ENCODE assay signal across 26 cellular contexts in genomic region chr2:66919286-66919685, GRCh38.
"Had no signal": no experiment of that assay in that cellular context is flagged by ENCODE, and none has a peak within 500 bp of the region (broad histone marks: within the 10 kb centered on the region; RNA-seq: fewer than 3 reads in every experiment).

No MANE protein-coding gene starts in this region.

- H3K4me3 ChIP-seq: adrenal gland, breast epithelium, MG63, PC-9 had no signal

- H3K27ac Mint-ChIP-seq: activated CD4-positive, alpha-beta memory T cell treated with anti-CD3 and anti-CD28 coated beads, Interleukin-2, amount 10 ng/mL, durations not matched to agents 7 days and 5 days; activated CD4-positive, alpha-beta T cell treated with anti-CD3 and anti-CD28 coated beads for 36 hours; activated naive CD8-positive, alpha-beta T cell treated with anti-CD3 and anti-CD28 coated beads, Interleukin-2, amount 10 ng/mL, durations not matched to agents 7 days and 5 days; activated T-cell treated with anti-CD3 and anti-CD28 coated beads, Interleukin-2, amount 50 U/mL, for 72 hours; activated T-helper 2 cell treated with anti-CD3 and anti-CD28 coated beads, Interferon-gamma antibody, Interleukin-2, Interleukin-4, amounts not matched to agents 10 μg/mL and 5 μg/mL and 100 μg/mL, durations not matched to agents 14 hours and 24 hours and 36 hours; T-cell had no signal

- H3K27me3 ChIP-seq: adrenal gland, breast epithelium, MG63 had no signal

- H3K27ac ChIP-seq: adrenal gland, breast epithelium, PC-9, WERI-Rb-1 had no signal

- H3K36me3 ChIP-seq: adrenal gland, breast epithelium, MG63, WERI-Rb-1 had no signal

- H3K36me3 Mint-ChIP-seq: activated naive CD8-positive, alpha-beta T cell treated with anti-CD3 and anti-CD28 coated beads, Interleukin-2, amount 10 ng/mL, durations not matched to agents 7 days and 5 days; T-cell had no signal

- H3K4me1 Mint-ChIP-seq: activated CD4-positive, alpha-beta memory T cell treated with anti-CD3 and anti-CD28 coated beads, Interleukin-2, amount 10 ng/mL, durations not matched to agents 7 days and 5 days; activated CD4-positive, alpha-beta T cell treated with anti-CD3 and anti-CD28 coated beads for 36 hours; activated naive CD8-positive, alpha-beta T cell treated with anti-CD3 and anti-CD28 coated beads, Interleukin-2, amount 10 ng/mL, durations not matched to agents 7 days and 5 days; T-cell had no signal

- H3K4me3 Mint-ChIP-seq: activated CD4-positive, alpha-beta memory T cell treated with anti-CD3 and anti-CD28 coated beads, Interleukin-2, amount 10 ng/mL, durations not matched to agents 7 days and 5 days; activated CD4-positive, alpha-beta T cell treated with anti-CD3 and anti-CD28 coated beads for 36 hours; activated naive CD8-positive, alpha-beta T cell treated with anti-CD3 and anti-CD28 coated beads, Interleukin-2, amount 10 ng/mL, durations not matched to agents 7 days and 5 days; activated T-cell treated with anti-CD3 and anti-CD28 coated beads, Interleukin-2, amount 50 U/mL, for 72 hours; T-cell had no signal

- ATAC-seq: activated CD4-positive, alpha-beta T cell treated with anti-CD3 and anti-CD28 coated beads for 36 hours; activated T-cell treated with anti-CD3 and anti-CD28 coated beads, Interleukin-2, amount 50 U/mL, for 72 hours; T-cell had no signal

- DNase-seq: activated CD4-positive, alpha-beta memory T cell treated with anti-CD3 and anti-CD28 coated beads, Interleukin-2, amount 10 ng/mL, durations not matched to agents 7 days and 5 days; activated CD4-positive, alpha-beta T cell treated with anti-CD3 and anti-CD28 coated beads for 36 hours; activated CD4-positive, alpha-beta T cell treated with anti-CD3 and anti-CD28 coated beads, Interleukin-2, amount 50 U/mL, for 1 hour; activated CD8-positive, alpha-beta memory T cell treated with anti-CD3 and anti-CD28 coated beads, Interleukin-2, amount 50 U/mL, for 4 hours; activated naive CD4-positive, alpha-beta T cell treated with anti-CD3 and anti-CD28 coated beads, Interleukin-2, amount 50 U/mL, for 16 hours; activated naive CD8-positive, alpha-beta T cell treated with anti-CD3 and anti-CD28 coated beads, Interleukin-2, amount 10 ng/mL, durations not matched to agents 7 days and 5 days; activated T-cell treated with anti-CD3 and anti-CD28 coated beads, Interleukin-2, amount 50 U/mL, for 72 hours; adrenal gland; anterior cingulate cortex; caudate nucleus; MG63; MV-4-11; NCI-H1092 treated with DMSO at 0.1 percent for 48 hours; NCI-H1417 treated with DMSO at 0.1 percent for 48 hours; NCI-H1694; NCI-H2029; NCI-H2107; NCI-H510A treated with DMSO at 0.1 percent for 48 hours; NCI-H774; PC-9; SIG-M5; T-cell; T-helper 2 cell; WERI-Rb-1 had no signal

- H3K9me3 ChIP-seq: adrenal gland, breast epithelium, MG63 had no signal

- H3K9me3 Mint-ChIP-seq: activated T-helper 2 cell treated with anti-CD3 and anti-CD28 coated beads, Interferon-gamma antibody, Interleukin-2, Interleukin-4, amounts not matched to agents 10 μg/mL and 5 μg/mL and 100 μg/mL, durations not matched to agents 14 hours and 24 hours and 36 hours had no signal

- H3K27me3 Mint-ChIP-seq: activated CD4-positive, alpha-beta memory T cell treated with anti-CD3 and anti-CD28 coated beads, Interleukin-2, amount 10 ng/mL, durations not matched to agents 7 days and 5 days; activated CD4-positive, alpha-beta T cell treated with anti-CD3 and anti-CD28 coated beads for 36 hours; activated naive CD8-positive, alpha-beta T cell treated with anti-CD3 and anti-CD28 coated beads, Interleukin-2, amount 10 ng/mL, durations not matched to agents 7 days and 5 days; T-cell had no signal

- H3K4me1 ChIP-seq: adrenal gland, breast epithelium had no signal
